1 cellular context compared by ENCODE assay signal in the genomic region with DNA sequence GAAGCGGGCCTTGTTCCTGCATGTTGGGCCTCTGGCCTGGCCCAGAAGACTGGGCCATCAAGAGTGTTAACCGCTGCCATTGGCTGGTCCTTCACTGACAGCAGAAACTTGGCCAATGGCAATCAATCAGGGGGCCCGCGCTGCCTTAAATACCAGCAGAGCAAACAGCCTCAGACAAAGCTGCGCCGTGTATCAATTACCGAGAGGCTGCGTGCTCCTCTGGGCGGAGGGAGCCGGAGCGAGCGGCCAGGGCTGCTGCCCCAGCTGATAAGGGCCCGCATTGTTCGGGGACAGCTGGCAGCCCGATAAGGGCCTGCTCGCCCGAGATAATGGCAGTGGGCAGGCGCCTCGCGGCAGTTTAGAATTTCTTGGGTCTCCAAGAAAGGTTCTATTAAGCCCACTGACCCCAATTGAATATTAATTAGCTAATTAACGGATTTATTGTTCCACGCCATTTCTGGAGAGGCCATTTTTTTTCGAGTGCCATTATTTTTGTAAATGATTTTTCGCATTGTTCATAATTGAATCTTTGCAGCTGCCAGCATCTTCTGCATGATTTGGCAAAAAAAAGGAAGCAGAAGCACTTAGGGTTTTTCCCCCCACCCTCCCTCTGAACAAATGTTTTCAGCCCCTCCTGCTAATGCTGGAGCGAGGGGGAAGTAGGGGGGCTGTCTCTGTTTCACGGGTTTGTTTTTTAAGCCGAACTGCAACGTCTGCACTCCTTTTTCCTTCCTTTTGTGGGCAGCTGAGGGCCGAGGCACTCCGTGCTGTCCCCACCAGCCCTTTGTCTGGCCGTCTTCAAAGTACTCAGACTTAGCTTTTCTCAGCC.
TF ChIP-seq lines count a peak whose summit lies in the region.

No MANE protein-coding gene starts in this region.

TF ChIP-seq in K562, 482 proteins besides CTCF, POLR2A, EP300 and RAD21 (continued from another document and continues in another):
- TF ChIP-seq, protein P1, sequence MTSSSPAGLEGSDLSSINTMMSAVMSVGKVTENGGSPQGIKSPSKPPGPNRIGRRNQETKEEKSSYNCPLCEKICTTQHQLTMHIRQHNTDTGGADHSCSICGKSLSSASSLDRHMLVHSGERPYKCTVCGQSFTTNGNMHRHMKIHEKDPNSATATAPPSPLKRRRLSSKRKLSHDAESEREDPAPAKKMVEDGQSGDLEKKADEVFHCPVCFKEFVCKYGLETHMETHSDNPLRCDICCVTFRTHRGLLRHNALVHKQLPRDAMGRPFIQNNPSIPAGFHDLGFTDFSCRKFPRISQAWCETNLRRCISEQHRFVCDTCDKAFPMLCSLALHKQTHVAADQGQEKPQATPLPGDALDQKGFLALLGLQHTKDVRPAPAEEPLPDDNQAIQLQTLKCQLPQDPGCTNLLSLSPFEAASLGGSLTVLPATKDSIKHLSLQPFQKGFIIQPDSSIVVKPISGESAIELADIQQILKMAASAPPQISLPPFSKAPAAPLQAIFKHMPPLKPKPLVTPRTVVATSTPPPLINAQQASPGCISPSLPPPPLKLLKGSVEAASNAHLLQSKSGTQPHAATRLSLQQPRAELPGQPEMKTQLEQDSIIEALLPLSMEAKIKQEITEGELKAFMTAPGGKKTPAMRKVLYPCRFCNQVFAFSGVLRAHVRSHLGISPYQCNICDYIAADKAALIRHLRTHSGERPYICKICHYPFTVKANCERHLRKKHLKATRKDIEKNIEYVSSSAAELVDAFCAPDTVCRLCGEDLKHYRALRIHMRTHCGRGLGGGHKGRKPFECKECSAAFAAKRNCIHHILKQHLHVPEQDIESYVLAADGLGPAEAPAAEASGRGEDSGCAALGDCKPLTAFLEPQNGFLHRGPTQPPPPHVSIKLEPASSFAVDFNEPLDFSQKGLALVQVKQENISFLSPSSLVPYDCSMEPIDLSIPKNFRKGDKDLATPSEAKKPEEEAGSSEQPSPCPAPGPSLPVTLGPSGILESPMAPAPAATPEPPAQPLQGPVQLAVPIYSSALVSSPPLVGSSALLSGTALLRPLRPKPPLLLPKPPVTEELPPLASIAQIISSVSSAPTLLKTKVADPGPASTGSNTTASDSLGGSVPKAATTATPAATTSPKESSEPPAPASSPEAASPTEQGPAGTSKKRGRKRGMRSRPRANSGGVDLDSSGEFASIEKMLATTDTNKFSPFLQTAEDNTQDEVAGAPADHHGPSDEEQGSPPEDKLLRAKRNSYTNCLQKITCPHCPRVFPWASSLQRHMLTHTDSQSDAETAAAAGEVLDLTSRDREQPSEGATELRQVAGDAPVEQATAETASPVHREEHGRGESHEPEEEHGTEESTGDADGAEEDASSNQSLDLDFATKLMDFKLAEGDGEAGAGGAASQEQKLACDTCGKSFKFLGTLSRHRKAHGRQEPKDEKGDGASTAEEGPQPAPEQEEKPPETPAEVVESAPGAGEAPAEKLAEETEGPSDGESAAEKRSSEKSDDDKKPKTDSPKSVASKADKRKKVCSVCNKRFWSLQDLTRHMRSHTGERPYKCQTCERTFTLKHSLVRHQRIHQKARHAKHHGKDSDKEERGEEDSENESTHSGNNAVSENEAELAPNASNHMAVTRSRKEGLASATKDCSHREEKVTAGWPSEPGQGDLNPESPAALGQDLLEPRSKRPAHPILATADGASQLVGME (CRISPR knock-in tag; IDR thresholded peaks at IDR 0.05), result 0 out of 2 replicates have a peak, but pooled peaks have one; percentile 20
- TF ChIP-seq POLR2G (IDR thresholded peaks at IDR 0.05; ENCODE audit: low read depth, low read length), result 0 out of 2 replicates have a peak, but pooled peaks have one; percentile 33
- TF ChIP-seq ZNF778 (CRISPR knock-in tag; IDR thresholded peaks at IDR 0.05), result no peak
- TF ChIP-seq HMGN3 (IDR thresholded peaks at IDR 0.05; ENCODE audit: borderline replicate concordance, extremely low read depth, insufficient read length, low read depth, low read length), result peak; percentile 100
- peak; percentile 55 for TF ChIP-seq L3MBTL2 (IDR thresholded peaks at IDR 0.05)
- no peak for TF ChIP-seq ZNF217 (CRISPR knock-in tag; IDR thresholded peaks at IDR 0.05)
- TF ChIP-seq ERF (CRISPR knock-in tag; IDR thresholded peaks at IDR 0.05), result peak; percentile 86
- TF ChIP-seq JUN (IDR thresholded peaks at IDR 0.05; ENCODE audit: borderline replicate concordance, low read depth, low read length), result 0 out of 2 replicates have a peak, but pooled peaks have one; percentile 22
- 0 out of 2 replicates have a peak, but pooled peaks have one; percentile 31 for TF ChIP-seq JUN (CRISPR knock-in tag; IDR thresholded peaks at IDR 0.05; ENCODE audit: borderline replicate concordance)
- peak; percentile 27 to 88; a peak in 3 of 4 replicates for TF ChIP-seq RCOR1 (IDR thresholded peaks at IDR 0.05; ENCODE audit: borderline replicate concordance in 1 of 2, low read depth in 2 of 2, low read length in 2 of 2)
- TF ChIP-seq HEY1 (CRISPR knock-in tag; IDR thresholded peaks at IDR 0.05; ENCODE audit: borderline replicate concordance), result peak; percentile 63; the same call in 1 of the 2 replicates
- TF ChIP-seq, protein P2, sequence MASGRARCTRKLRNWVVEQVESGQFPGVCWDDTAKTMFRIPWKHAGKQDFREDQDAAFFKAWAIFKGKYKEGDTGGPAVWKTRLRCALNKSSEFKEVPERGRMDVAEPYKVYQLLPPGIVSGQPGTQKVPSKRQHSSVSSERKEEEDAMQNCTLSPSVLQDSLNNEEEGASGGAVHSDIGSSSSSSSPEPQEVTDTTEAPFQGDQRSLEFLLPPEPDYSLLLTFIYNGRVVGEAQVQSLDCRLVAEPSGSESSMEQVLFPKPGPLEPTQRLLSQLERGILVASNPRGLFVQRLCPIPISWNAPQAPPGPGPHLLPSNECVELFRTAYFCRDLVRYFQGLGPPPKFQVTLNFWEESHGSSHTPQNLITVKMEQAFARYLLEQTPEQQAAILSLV (tag; IDR thresholded peaks at IDR 0.05), result no peak
- TF ChIP-seq NR2F6 (CRISPR knock-in tag; IDR thresholded peaks at IDR 0.05), result no peak
- no peak for TF ChIP-seq PTTG1 (tag; IDR thresholded peaks at IDR 0.05; ENCODE audit: low read depth)
- no peak for TF ChIP-seq ZSCAN32 (CRISPR knock-in tag; IDR thresholded peaks at IDR 0.05)
- TF ChIP-seq ZNF224 (CRISPR knock-in tag; IDR thresholded peaks at IDR 0.05), result no peak
- TF ChIP-seq, protein P3, sequence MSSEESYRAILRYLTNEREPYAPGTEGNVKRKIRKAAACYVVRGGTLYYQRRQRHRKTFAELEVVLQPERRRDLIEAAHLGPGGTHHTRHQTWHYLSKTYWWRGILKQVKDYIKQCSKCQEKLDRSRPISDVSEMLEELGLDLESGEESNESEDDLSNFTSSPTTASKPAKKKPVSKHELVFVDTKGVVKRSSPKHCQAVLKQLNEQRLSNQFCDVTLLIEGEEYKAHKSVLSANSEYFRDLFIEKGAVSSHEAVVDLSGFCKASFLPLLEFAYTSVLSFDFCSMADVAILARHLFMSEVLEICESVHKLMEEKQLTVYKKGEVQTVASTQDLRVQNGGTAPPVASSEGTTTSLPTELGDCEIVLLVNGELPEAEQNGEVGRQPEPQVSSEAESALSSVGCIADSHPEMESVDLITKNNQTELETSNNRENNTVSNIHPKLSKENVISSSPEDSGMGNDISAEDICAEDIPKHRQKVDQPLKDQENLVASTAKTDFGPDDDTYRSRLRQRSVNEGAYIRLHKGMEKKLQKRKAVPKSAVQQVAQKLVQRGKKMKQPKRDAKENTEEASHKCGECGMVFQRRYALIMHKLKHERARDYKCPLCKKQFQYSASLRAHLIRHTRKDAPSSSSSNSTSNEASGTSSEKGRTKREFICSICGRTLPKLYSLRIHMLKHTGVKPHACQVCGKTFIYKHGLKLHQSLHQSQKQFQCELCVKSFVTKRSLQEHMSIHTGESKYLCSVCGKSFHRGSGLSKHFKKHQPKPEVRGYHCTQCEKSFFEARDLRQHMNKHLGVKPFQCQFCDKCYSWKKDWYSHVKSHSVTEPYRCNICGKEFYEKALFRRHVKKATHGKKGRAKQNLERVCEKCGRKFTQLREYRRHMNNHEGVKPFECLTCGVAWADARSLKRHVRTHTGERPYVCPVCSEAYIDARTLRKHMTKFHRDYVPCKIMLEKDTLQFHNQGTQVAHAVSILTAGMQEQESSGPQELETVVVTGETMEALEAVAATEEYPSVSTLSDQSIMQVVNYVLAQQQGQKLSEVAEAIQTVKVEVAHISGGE (CRISPR knock-in tag; IDR thresholded peaks at IDR 0.05), result peak in 1 of 3 experiments; percentile 89; a peak in 2 of 6 replicates
- peak; percentile 70 for TF ChIP-seq CREB1 (IDR thresholded peaks at IDR 0.05)
- no peak for TF ChIP-seq CREB1 (CRISPR knock-in tag; IDR thresholded peaks at IDR 0.05)
- TF ChIP-seq BRD9 (IDR thresholded peaks at IDR 0.05; ENCODE audit: low read depth, partially characterized antibody), result no peak
- no peak for TF ChIP-seq NFRKB (IDR thresholded peaks at IDR 0.05; ENCODE audit: low read depth)
- no peak for TF ChIP-seq ESRRA (IDR thresholded peaks at IDR 0.05; ENCODE audit: borderline replicate concordance, low read depth)
- TF ChIP-seq, protein P4, sequence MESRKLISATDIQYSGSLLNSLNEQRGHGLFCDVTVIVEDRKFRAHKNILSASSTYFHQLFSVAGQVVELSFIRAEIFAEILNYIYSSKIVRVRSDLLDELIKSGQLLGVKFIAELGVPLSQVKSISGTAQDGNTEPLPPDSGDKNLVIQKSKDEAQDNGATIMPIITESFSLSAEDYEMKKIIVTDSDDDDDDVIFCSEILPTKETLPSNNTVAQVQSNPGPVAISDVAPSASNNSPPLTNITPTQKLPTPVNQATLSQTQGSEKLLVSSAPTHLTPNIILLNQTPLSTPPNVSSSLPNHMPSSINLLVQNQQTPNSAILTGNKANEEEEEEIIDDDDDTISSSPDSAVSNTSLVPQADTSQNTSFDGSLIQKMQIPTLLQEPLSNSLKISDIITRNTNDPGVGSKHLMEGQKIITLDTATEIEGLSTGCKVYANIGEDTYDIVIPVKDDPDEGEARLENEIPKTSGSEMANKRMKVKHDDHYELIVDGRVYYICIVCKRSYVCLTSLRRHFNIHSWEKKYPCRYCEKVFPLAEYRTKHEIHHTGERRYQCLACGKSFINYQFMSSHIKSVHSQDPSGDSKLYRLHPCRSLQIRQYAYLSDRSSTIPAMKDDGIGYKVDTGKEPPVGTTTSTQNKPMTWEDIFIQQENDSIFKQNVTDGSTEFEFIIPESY (CRISPR knock-in tag; IDR thresholded peaks at IDR 0.05), result no peak
- 0 out of 2 replicates have a peak, but pooled peaks have one; percentile 26 for TF ChIP-seq OTX1 (CRISPR knock-in tag; IDR thresholded peaks at IDR 0.05)
- TF ChIP-seq PCBP1 (IDR thresholded peaks at IDR 0.05; ENCODE audit: low read depth, low read length, poor library complexity, severe bottlenecking), result no peak
- TF ChIP-seq NBN (IDR thresholded peaks at IDR 0.05; ENCODE audit: low read depth), result peak; percentile 47; the same call in 1 of the 2 replicates
- TF ChIP-seq, protein P5, sequence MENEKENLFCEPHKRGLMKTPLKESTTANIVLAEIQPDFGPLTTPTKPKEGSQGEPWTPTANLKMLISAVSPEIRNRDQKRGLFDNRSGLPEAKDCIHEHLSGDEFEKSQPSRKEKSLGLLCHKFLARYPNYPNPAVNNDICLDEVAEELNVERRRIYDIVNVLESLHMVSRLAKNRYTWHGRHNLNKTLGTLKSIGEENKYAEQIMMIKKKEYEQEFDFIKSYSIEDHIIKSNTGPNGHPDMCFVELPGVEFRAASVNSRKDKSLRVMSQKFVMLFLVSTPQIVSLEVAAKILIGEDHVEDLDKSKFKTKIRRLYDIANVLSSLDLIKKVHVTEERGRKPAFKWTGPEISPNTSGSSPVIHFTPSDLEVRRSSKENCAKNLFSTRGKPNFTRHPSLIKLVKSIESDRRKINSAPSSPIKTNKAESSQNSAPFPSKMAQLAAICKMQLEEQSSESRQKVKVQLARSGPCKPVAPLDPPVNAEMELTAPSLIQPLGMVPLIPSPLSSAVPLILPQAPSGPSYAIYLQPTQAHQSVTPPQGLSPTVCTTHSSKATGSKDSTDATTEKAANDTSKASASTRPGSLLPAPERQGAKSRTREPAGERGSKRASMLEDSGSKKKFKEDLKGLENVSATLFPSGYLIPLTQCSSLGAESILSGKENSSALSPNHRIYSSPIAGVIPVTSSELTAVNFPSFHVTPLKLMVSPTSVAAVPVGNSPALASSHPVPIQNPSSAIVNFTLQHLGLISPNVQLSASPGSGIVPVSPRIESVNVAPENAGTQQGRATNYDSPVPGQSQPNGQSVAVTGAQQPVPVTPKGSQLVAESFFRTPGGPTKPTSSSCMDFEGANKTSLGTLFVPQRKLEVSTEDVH (IDR thresholded peaks at IDR 0.05; ENCODE audit: low read depth, partially characterized antibody), result no peak
- TF ChIP-seq, protein P6, sequence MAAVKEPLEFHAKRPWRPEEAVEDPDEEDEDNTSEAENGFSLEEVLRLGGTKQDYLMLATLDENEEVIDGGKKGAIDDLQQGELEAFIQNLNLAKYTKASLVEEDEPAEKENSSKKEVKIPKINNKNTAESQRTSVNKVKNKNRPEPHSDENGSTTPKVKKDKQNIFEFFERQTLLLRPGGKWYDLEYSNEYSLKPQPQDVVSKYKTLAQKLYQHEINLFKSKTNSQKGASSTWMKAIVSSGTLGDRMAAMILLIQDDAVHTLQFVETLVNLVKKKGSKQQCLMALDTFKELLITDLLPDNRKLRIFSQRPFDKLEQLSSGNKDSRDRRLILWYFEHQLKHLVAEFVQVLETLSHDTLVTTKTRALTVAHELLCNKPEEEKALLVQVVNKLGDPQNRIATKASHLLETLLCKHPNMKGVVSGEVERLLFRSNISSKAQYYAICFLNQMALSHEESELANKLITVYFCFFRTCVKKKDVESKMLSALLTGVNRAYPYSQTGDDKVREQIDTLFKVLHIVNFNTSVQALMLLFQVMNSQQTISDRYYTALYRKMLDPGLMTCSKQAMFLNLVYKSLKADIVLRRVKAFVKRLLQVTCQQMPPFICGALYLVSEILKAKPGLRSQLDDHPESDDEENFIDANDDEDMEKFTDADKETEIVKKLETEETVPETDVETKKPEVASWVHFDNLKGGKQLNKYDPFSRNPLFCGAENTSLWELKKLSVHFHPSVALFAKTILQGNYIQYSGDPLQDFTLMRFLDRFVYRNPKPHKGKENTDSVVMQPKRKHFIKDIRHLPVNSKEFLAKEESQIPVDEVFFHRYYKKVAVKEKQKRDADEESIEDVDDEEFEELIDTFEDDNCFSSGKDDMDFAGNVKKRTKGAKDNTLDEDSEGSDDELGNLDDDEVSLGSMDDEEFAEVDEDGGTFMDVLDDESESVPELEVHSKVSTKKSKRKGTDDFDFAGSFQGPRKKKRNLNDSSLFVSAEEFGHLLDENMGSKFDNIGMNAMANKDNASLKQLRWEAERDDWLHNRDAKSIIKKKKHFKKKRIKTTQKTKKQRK (IDR thresholded peaks at IDR 0.05; ENCODE audit: borderline replicate concordance, low read depth, low read length), result no peak
- no peak for TF ChIP-seq KLF6 (CRISPR knock-in tag; IDR thresholded peaks at IDR 0.05; ENCODE audit: borderline replicate concordance)
